In the genomic region with DNA sequence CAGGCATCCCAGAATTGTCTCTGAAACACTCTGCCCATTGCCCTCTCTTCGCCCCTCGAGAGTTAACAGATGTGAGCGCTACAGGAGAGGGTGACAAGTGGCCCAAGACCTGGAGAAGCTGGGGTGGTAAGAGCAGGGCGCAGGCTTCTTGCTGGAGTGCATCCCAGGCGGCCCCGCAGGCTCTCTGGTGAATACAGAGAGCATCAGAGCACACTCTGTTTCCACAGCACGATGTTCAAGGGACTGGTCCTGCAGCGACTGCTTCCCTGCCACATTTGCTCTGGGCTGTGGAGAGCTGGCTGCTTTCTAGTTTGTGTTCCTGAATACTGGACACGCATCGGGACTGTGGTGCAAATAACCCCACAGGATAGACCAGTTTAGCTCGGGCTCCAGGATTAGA, we compare ENCODE assay signal across 34 cellular contexts. TPM values are rescaled to one million over a fixed set of nuclear protein-coding genes. Genes with fewer than 3 reads are reported as not detected.
"Had no signal": no experiment of that assay in that cellular context is flagged by ENCODE, and none has a peak within 500 bp of the region (broad histone marks: within the 10 kb centered on the region; RNA-seq: fewer than 3 reads in every experiment).

No MANE protein-coding gene starts in this region.

- H3K27ac ChIP-seq: adrenal gland, body of pancreas, esophagus muscularis mucosa, foreskin keratinocyte, gastrocnemius medialis, heart left ventricle, WERI-Rb-1 had no signal

- H3K27me3 Mint-ChIP-seq: activated naive CD4-positive, alpha-beta T cell treated with anti-CD3 and anti-CD28 coated beads, Interleukin-2, amount 50 U/mL, for 24 hours had no signal

- H3K4me1 ChIP-seq: adrenal gland, body of pancreas, foreskin keratinocyte, gastrocnemius medialis, heart left ventricle had no signal

- H3K4me3 ChIP-seq: adrenal gland, body of pancreas, esophagus muscularis mucosa, gastrocnemius medialis, heart left ventricle had no signal

- H3K27ac Mint-ChIP-seq: activated B cell treated with CpG ODN at 0.5 μM for 24 hours; activated CD8-positive, alpha-beta memory T cell treated with anti-CD3 and anti-CD28 coated beads, Interleukin-2, amount 10 ng/mL, durations not matched to agents 7 days and 5 days; activated CD8-positive, alpha-beta T cell treated with anti-CD3 and anti-CD28 coated beads, Interleukin-2, amount 10 ng/mL, durations not matched to agents 7 days and 5 days; activated naive CD4-positive, alpha-beta T cell treated with anti-CD3 and anti-CD28 coated beads for 36 hours; activated naive CD4-positive, alpha-beta T cell treated with anti-CD3 and anti-CD28 coated beads, Interleukin-2, amount 50 U/mL, for 24 hours; activated naive CD8-positive, alpha-beta T cell treated with anti-CD3 and anti-CD28 coated beads for 36 hours; activated naive CD8-positive, alpha-beta T cell treated with anti-CD3 and anti-CD28 coated beads, Interleukin-2, amount 50 U/mL, for 24 hours; activated T-helper 1 cell treated with anti-CD3 and anti-CD28 coated beads, Interleukin-12 subunit alpha, Interleukin-12 subunit beta, Interleukin-2, Interleukin-4 antibody, amounts not matched to agents 30 ng/mL and 10 ng/mL and 1 ng/mL, durations not matched to agents 14 hours and 24 hours and 36 hours; activated T-helper 2 cell treated with anti-CD3 and anti-CD28 coated beads, Interferon-gamma antibody, Interleukin-2, Interleukin-4, amounts not matched to agents 10 μg/mL and 5 μg/mL and 100 μg/mL, durations not matched to agents 14 hours and 24 hours and 36 hours; effector memory CD8-positive, alpha-beta T cell; T-helper 2 cell treated with Interferon-gamma antibody and Interleukin-4, amounts not matched to agents 5 μg/mL and 100 μg/mL, for 36 hours had no signal

- DNase-seq: activated B cell treated with CpG ODN at 0.5 μM for 24 hours; activated CD4-positive, alpha-beta T cell treated with anti-CD3 and anti-CD28 coated beads for 48 hours; activated CD4-positive, alpha-beta T cell treated with anti-CD3 and anti-CD28 coated beads, Interleukin-2, amount 50 U/mL, for 1 hour; activated CD4-positive, alpha-beta T cell treated with anti-CD3 and anti-CD28 coated beads, Interleukin-2, amount 50 U/mL, for 48 hours; activated CD8-positive, alpha-beta memory T cell treated with anti-CD3 and anti-CD28 coated beads, Interleukin-2, amount 10 ng/mL, durations not matched to agents 7 days and 5 days; activated CD8-positive, alpha-beta memory T cell treated with anti-CD3 and anti-CD28 coated beads, Interleukin-2, amount 50 U/mL, for 4 hours; activated CD8-positive, alpha-beta T cell treated with anti-CD3 and anti-CD28 coated beads, Interleukin-2, amount 10 ng/mL, durations not matched to agents 7 days and 5 days; activated effector memory CD4-positive, alpha-beta T cell treated with anti-CD3 and anti-CD28 coated beads, Interleukin-2, amount 50 U/mL, for 16 hours; activated naive CD4-positive, alpha-beta T cell treated with anti-CD3 and anti-CD28 coated beads for 36 hours; activated naive CD8-positive, alpha-beta T cell treated with anti-CD3 and anti-CD28 coated beads for 36 hours; activated naive CD8-positive, alpha-beta T cell treated with anti-CD3 and anti-CD28 coated beads, Interleukin-2, amount 50 U/mL, for 24 hours; activated T-cell treated with anti-CD3 and anti-CD28 coated beads, Interleukin-2, amount 50 U/mL, for 1 hour; activated T-cell treated with anti-CD3 and anti-CD28 coated beads, Interleukin-2, amount 50 U/mL, for 48 hours; adrenal gland; aorta; body of pancreas; cortex of kidney; dermis blood vessel endothelial cell; effector CD4-positive, alpha-beta T cell; effector memory CD8-positive, alpha-beta T cell; erythroblast; foreskin keratinocyte; gastrocnemius medialis; glutamatergic neuron; heart left ventricle; T1000; WERI-Rb-1 had no signal

- H3K4me3 Mint-ChIP-seq: activated B cell treated with CpG ODN at 0.5 μM for 24 hours; activated CD8-positive, alpha-beta memory T cell treated with anti-CD3 and anti-CD28 coated beads, Interleukin-2, amount 10 ng/mL, durations not matched to agents 7 days and 5 days; activated CD8-positive, alpha-beta T cell treated with anti-CD3 and anti-CD28 coated beads, Interleukin-2, amount 10 ng/mL, durations not matched to agents 7 days and 5 days; activated naive CD4-positive, alpha-beta T cell treated with anti-CD3 and anti-CD28 coated beads for 36 hours; activated naive CD4-positive, alpha-beta T cell treated with anti-CD3 and anti-CD28 coated beads, Interleukin-2, amount 50 U/mL, for 24 hours; activated naive CD8-positive, alpha-beta T cell treated with anti-CD3 and anti-CD28 coated beads for 36 hours; activated naive CD8-positive, alpha-beta T cell treated with anti-CD3 and anti-CD28 coated beads, Interleukin-2, amount 50 U/mL, for 24 hours; activated T-helper 1 cell treated with anti-CD3 and anti-CD28 coated beads, Interleukin-12 subunit alpha, Interleukin-12 subunit beta, Interleukin-2, Interleukin-4 antibody, amounts not matched to agents 30 ng/mL and 10 ng/mL and 1 ng/mL, durations not matched to agents 14 hours and 24 hours and 36 hours; effector memory CD8-positive, alpha-beta T cell; T-helper 2 cell treated with Interferon-gamma antibody and Interleukin-4, amounts not matched to agents 5 μg/mL and 100 μg/mL, for 36 hours had no signal

- H3K36me3 ChIP-seq: adrenal gland, esophagus muscularis mucosa, gastrocnemius medialis, heart left ventricle, WERI-Rb-1 had no signal

- H3K36me3 Mint-ChIP-seq: activated CD8-positive, alpha-beta memory T cell treated with anti-CD3 and anti-CD28 coated beads, Interleukin-2, amount 10 ng/mL, durations not matched to agents 7 days and 5 days; activated naive CD4-positive, alpha-beta T cell treated with anti-CD3 and anti-CD28 coated beads, Interleukin-2, amount 50 U/mL, for 24 hours; activated naive CD8-positive, alpha-beta T cell treated with anti-CD3 and anti-CD28 coated beads for 36 hours had no signal

- H3K9me3 Mint-ChIP-seq: activated B cell treated with CpG ODN at 0.5 μM for 24 hours; activated naive CD4-positive, alpha-beta T cell treated with anti-CD3 and anti-CD28 coated beads for 36 hours; activated naive CD4-positive, alpha-beta T cell treated with anti-CD3 and anti-CD28 coated beads, Interleukin-2, amount 50 U/mL, for 24 hours; activated naive CD8-positive, alpha-beta T cell treated with anti-CD3 and anti-CD28 coated beads for 36 hours; activated naive CD8-positive, alpha-beta T cell treated with anti-CD3 and anti-CD28 coated beads, Interleukin-2, amount 50 U/mL, for 24 hours; activated T-helper 1 cell treated with anti-CD3 and anti-CD28 coated beads, Interleukin-12 subunit alpha, Interleukin-12 subunit beta, Interleukin-2, Interleukin-4 antibody, amounts not matched to agents 30 ng/mL and 10 ng/mL and 1 ng/mL, durations not matched to agents 14 hours and 24 hours and 36 hours; activated T-helper 2 cell treated with anti-CD3 and anti-CD28 coated beads, Interferon-gamma antibody, Interleukin-2, Interleukin-4, amounts not matched to agents 10 μg/mL and 5 μg/mL and 100 μg/mL, durations not matched to agents 14 hours and 24 hours and 36 hours; effector memory CD8-positive, alpha-beta T cell; T-helper 2 cell treated with Interferon-gamma antibody and Interleukin-4, amounts not matched to agents 5 μg/mL and 100 μg/mL, for 36 hours had no signal

- H3K27me3 ChIP-seq: body of pancreas had no signal

- H3K9me3 ChIP-seq: adrenal gland, body of pancreas, esophagus muscularis mucosa, gastrocnemius medialis, heart left ventricle had no signal

RNA-seq across cellular contexts. Expression of gene PVALB, which starts 29.2 kb away (rescaled TPM):
- total RNA-seq: activated B cell treated with CpG ODN at 0.5 μM for 24 hours; activated CD8-positive, alpha-beta memory T cell treated with anti-CD3 and anti-CD28 coated beads for 36 hours; activated CD8-positive, alpha-beta memory T cell treated with anti-CD3 and anti-CD28 coated beads, Interleukin-2, amount 10 ng/mL, durations not matched to agents 7 days and 5 days; activated CD8-positive, alpha-beta T cell treated with anti-CD3 and anti-CD28 coated beads, Interleukin-2, amount 10 ng/mL, durations not matched to agents 7 days and 5 days; activated naive CD4-positive, alpha-beta T cell treated with anti-CD3 and anti-CD28 coated beads for 36 hours; activated naive CD8-positive, alpha-beta T cell treated with anti-CD3 and anti-CD28 coated beads for 36 hours; activated T-helper 1 cell treated with anti-CD3 and anti-CD28 coated beads, Interleukin-12 subunit alpha, Interleukin-12 subunit beta, Interleukin-2, Interleukin-4 antibody, amounts not matched to agents 30 ng/mL and 10 ng/mL and 1 ng/mL, durations not matched to agents 14 hours and 24 hours and 36 hours; activated T-helper 2 cell treated with anti-CD3 and anti-CD28 coated beads, Interferon-gamma antibody, Interleukin-2, Interleukin-4, amounts not matched to agents 10 μg/mL and 5 μg/mL and 100 μg/mL, durations not matched to agents 14 hours and 24 hours and 36 hours; aorta; body of pancreas; chondrocyte; dermis blood vessel endothelial cell; esophagus muscularis mucosa; foreskin keratinocyte; heart left ventricle had no signal
- polyA plus RNA-seq: aorta, foreskin keratinocyte, heart left ventricle had no signal
